In genomic region chr3:13707456-13707855, GRCh38 we compare ENCODE assay signal across 26 cellular contexts.
A peak's percentile ranks its signal among the peaks of the same experiment; 100 is the strongest.
DNase-seq lines count a peak whose midpoint lies in the region; ATAC-seq, FAIRE-seq and TF ChIP-seq lines count a peak whose summit lies in the region.
"Had no signal": no experiment of that assay in that cellular context is flagged by ENCODE, and none has a peak within 500 bp of the region (broad histone marks: within the 10 kb centered on the region; RNA-seq: fewer than 3 reads in every experiment).

No MANE protein-coding gene starts in this region.

- no peak overlapping the region for H3K27ac ChIP-seq in right lobe of liver
- no peak overlapping the region for H3K27ac ChIP-seq in HepG2 (ENCODE audit: extremely low read length, insufficient read depth, low read length)
- no peak overlapping the region for H3K27ac ChIP-seq in aorta (ENCODE audit: low read depth in 1 of 2, low read length in 2 of 2)
- H3K27ac ChIP-seq: breast epithelium, epithelial cell of prostate, parathyroid adenoma, Peyer's patch had no signal

- no peaks in the 10 kb centered on the region for H3K4me1 ChIP-seq in right lobe of liver
- H3K4me1 ChIP-seq in HepG2 (ENCODE audit: insufficient read depth, low read length), result no peaks in the 10 kb centered on the region
- H3K4me1 ChIP-seq in aorta (ENCODE audit: control insufficient read depth in 1 of 2, insufficient read depth in 2 of 2, low read length in 2 of 2), result no peaks in the 10 kb centered on the region
- H3K4me1 ChIP-seq: breast epithelium, parathyroid adenoma, Peyer's patch had no signal

- H2AFZ ChIP-seq in HepG2 (ENCODE audit: low read length), result no peak overlapping the region
- H2AFZ ChIP-seq: parathyroid adenoma had no signal

- TF ChIP-seq POLR2A in right lobe of liver (IDR thresholded peaks at IDR 0.05), result no peak
- TF ChIP-seq POLR2A in HepG2 (IDR thresholded peaks at IDR 0.05; ENCODE audit: insufficient read depth in 1 of 2, low read depth in 2 of 2, low read length in 2 of 2), result no peak

- no TSS peak for BruUV-seq in HepG2 (replicated peaks; lab: Mats Ljungman, UMichigan)

- in situ Hi-C loops in HepG2 (cut with HindIII; ENCODE audit: extremely low pct_ligation_motif_present, low pct_unique_long_range_greater_than_20kb), result no loop called here

- no peak for FAIRE-seq in HepG2 (lab: Jason Lieb, UNC)

- H3K4me3 Mint-ChIP-seq in progenitor cell of endocrine pancreas (ENCODE audit: low read depth), result no peak overlapping the region
- H3K4me3 Mint-ChIP-seq: activated CD4-positive, alpha-beta T cell treated with anti-CD3 and anti-CD28 coated beads for 36 hours; activated naive CD8-positive, alpha-beta T cell; B cell; CD8-positive, alpha-beta memory T cell; stimulated activated naive CD8-positive, alpha-beta T cell treated with anti-CD3 and anti-CD28 coated beads, Interleukin-15, amount 100 ng/mL, for 72 hours had no signal

- no peak overlapping the region for H3K27ac Mint-ChIP-seq in progenitor cell of endocrine pancreas
- H3K27ac Mint-ChIP-seq: activated CD4-positive, alpha-beta T cell treated with anti-CD3 and anti-CD28 coated beads for 36 hours; activated naive CD8-positive, alpha-beta T cell; B cell; stimulated activated naive CD8-positive, alpha-beta T cell treated with anti-CD3 and anti-CD28 coated beads, Interleukin-15, amount 100 ng/mL, for 72 hours had no signal

- H3K36me3 ChIP-seq in right lobe of liver, result no peaks in the 10 kb centered on the region
- H3K36me3 ChIP-seq in HepG2 (replicated peaks in 1 of 2; ENCODE audit: control insufficient read depth in 1 of 2, insufficient read depth in 2 of 2, low read length in 2 of 2), result no peaks in the 10 kb centered on the region
- H3K36me3 ChIP-seq in aorta (ENCODE audit: control insufficient read depth in 1 of 2, insufficient read depth in 2 of 2, low read length in 1 of 2), result no peaks in the 10 kb centered on the region
- H3K36me3 ChIP-seq: breast epithelium, Peyer's patch had no signal

- CTCF ChIA-PET in HepG2 (lab: Yijun Ruan, JAX; ENCODE audit: low intra/inter-chr PET ratio, low total read pairs), result no interaction called here

- no peaks in the 10 kb centered on the region for H3K36me3 Mint-ChIP-seq in progenitor cell of endocrine pancreas (ENCODE audit: insufficient read depth)

- ATAC-seq in right lobe of liver, result no peak
- ATAC-seq in HepG2, result no peak
- no peak for ATAC-seq in aorta (ENCODE audit: low FRiP score)
- no peak for ATAC-seq in GM19452 (IDR thresholded peaks at IDR 0.05; ENCODE audit: unreplicated experiment)
- ATAC-seq in HG02840 (IDR thresholded peaks at IDR 0.05; ENCODE audit: low FRiP score, unreplicated experiment), result no peak
- ATAC-seq: activated CD4-positive, alpha-beta T cell treated with anti-CD3 and anti-CD28 coated beads for 36 hours; left cardiac atrium; stimulated activated naive CD8-positive, alpha-beta T cell treated with anti-CD3 and anti-CD28 coated beads, Interleukin-15, amount 100 ng/mL, for 72 hours had no signal

- H3K9ac ChIP-seq in HepG2 (ENCODE audit: insufficient read depth, low read depth, low read length), result no peak overlapping the region
- H3K9ac ChIP-seq: parathyroid adenoma had no signal

- no peaks in the 10 kb centered on the region for H4K20me1 ChIP-seq in HepG2 (ENCODE audit: insufficient read depth, low read length)

- intact Hi-C loops in right lobe of liver (cut with DNase I) (no loop called here), HepG2 (cut with micrococcal nuclease; ENCODE audit: unreplicated experiment) (no loop called here), aorta (cut with DNase I) (no loop called here)

- TF ChIP-seq EP300 in HepG2 (IDR thresholded peaks at IDR 0.05; ENCODE audit: low read depth in 2 of 2, low read length in 2 of 2), result no peak
- no peak for TF ChIP-seq EP300 in HepG2 (CRISPR knock-in tag; IDR thresholded peaks at IDR 0.05; ENCODE audit: borderline replicate concordance)

- no peak for TF ChIP-seq CTCF in right lobe of liver (IDR thresholded peaks at IDR 0.05)
- TF ChIP-seq CTCF in HepG2 (CRISPR knock-in tag; IDR thresholded peaks at IDR 0.05), result no peak
- TF ChIP-seq CTCF in progenitor cell of endocrine pancreas (IDR thresholded peaks at IDR 0.05; ENCODE audit: unreplicated experiment), result no peak

- no peaks in the 10 kb centered on the region for H3K79me2 ChIP-seq in HepG2 (ENCODE audit: insufficient read depth, low read length)
- H3K79me2 ChIP-seq: parathyroid adenoma had no signal

- no peak for TF ChIP-seq RAD21 in HepG2 (CRISPR knock-in tag; IDR thresholded peaks at IDR 0.05)

- H3K27me3 ChIP-seq in right lobe of liver (no peaks in the 10 kb centered on the region), HepG2 (ENCODE audit: control insufficient read depth in 1 of 2, insufficient read depth in 2 of 2, low read length in 2 of 2) (no peaks in the 10 kb centered on the region), aorta (ENCODE audit: control insufficient read depth in 1 of 2, insufficient read depth in 2 of 2, low read length in 1 of 2) (no peaks in the 10 kb centered on the region)
- H3K27me3 ChIP-seq: breast epithelium, Peyer's patch had no signal

- WGBS in right lobe of liver (ENCODE audit: insufficient coverage, low coverage, low lambda C conversion rate, missing lambda C conversion rate), result 86% methylated on average over 5 of the region's 5 CpGs
- WGBS in HepG2 (ENCODE audit: low lambda C conversion rate), result 8% methylated on average over 5 of the region's 5 CpGs
- 87 to 92% methylated on average over 5 of the region's 5 CpGs for WGBS in aorta, 2 donors

- H3K4me3 ChIP-seq in right lobe of liver (no peak overlapping the region), HepG2 (replicated peaks in 1 of 3; ENCODE audit: insufficient read depth in 1 of 3, low read depth in 2 of 3, low read length in 3 of 3) (no peak overlapping the region), aorta (ENCODE audit: low read length in 2 of 2) (no peak overlapping the region)
- H3K4me3 ChIP-seq: breast epithelium, Peyer's patch had no signal

- no peaks in the 10 kb centered on the region for H3K4me1 Mint-ChIP-seq in progenitor cell of endocrine pancreas (ENCODE audit: low read depth)
- H3K4me1 Mint-ChIP-seq: activated CD4-positive, alpha-beta T cell treated with anti-CD3 and anti-CD28 coated beads for 36 hours; B cell; CD8-positive, alpha-beta memory T cell; stimulated activated naive CD8-positive, alpha-beta T cell treated with anti-CD3 and anti-CD28 coated beads, Interleukin-15, amount 100 ng/mL, for 72 hours had no signal

- H3K27me3 Mint-ChIP-seq in progenitor cell of endocrine pancreas, result peaks cover 56% of the 10 kb centered on the region

- peak; percentile 2 to 14 (median 10) for DNase-seq in right lobe of liver
- no peak for DNase-seq in HepG2 (ENCODE audit: low spot score)
- peak; percentile 23 for DNase-seq in ecto neural progenitor cell (ENCODE audit: low spot score)
- DNase-seq in progenitor cell of endocrine pancreas (ENCODE audit: low spot score, unreplicated experiment), result peak; percentile 3
- peak; percentile 1 to 33 for DNase-seq in aorta
- DNase-seq in NCI-H2081 treated with DMSO at 0.1 percent for 48 hours (lab: John Stamatoyannopoulos, UW), result no peak
- DNase-seq: ACHN; activated CD4-positive, alpha-beta T cell treated with anti-CD3 and anti-CD28 coated beads for 36 hours; DMS153; effector CD4-positive, alpha-beta T cell; hippocampal formation; left cardiac atrium; NCI-H1436; NCI-H446 treated with DMSO at 0.1 percent for 48 hours; NCI-H82; SW 1271 had no signal

- H3K9me3 ChIP-seq in right lobe of liver, result no peaks in the 10 kb centered on the region
- no peaks in the 10 kb centered on the region for H3K9me3 ChIP-seq in HepG2 (ENCODE audit: low read length)
- no peaks in the 10 kb centered on the region for H3K9me3 ChIP-seq in aorta (ENCODE audit: control insufficient read depth, low read length)
- H3K9me3 ChIP-seq: Peyer's patch had no signal

- H3K9me3 Mint-ChIP-seq in progenitor cell of endocrine pancreas (ENCODE audit: low read depth), result peaks cover 64% of the 10 kb centered on the region

- H3K4me2 ChIP-seq in HepG2 (ENCODE audit: low read depth, low read length), result no peak overlapping the region

- POLR2A ChIA-PET in HepG2 (lab: Yijun Ruan, JAX), result no interaction called here

TF ChIP-seq in HepG2, 621 proteins besides CTCF, POLR2A, EP300 and RAD21:
- TF ChIP-seq ZNF615 (CRISPR knock-in tag; IDR thresholded peaks at IDR 0.05; ENCODE audit: borderline replicate concordance) (no peak), HMGXB4 (CRISPR knock-in tag; IDR thresholded peaks at IDR 0.05; ENCODE audit: borderline replicate concordance in 1 of 2, low read depth in 1 of 2) (no peak), MIER2 (CRISPR knock-in tag; IDR thresholded peaks at IDR 0.05) (no peak), MYC (CRISPR knock-in tag; IDR thresholded peaks at IDR 0.05; ENCODE audit: borderline replicate concordance) (no peak), TAF15 (IDR thresholded peaks at IDR 0.05; ENCODE audit: low read depth, low read length, poor library complexity, severe bottlenecking) (no peak)

Comparison
In these comparisons a context has a peak if more than half of its experiments do, and no peak if none do; other contexts are left out.
1. DNase-seq: peak in right lobe of liver (3 of 3), ecto neural progenitor cell (single experiment), progenitor cell of endocrine pancreas (single experiment) and aorta (2 of 2); none in HepG2 (single experiment) and NCI-H2081 treated with DMSO at 0.1 percent for 48 hours (single experiment).